In genomic region chrX:129905787-129906580, GRCh38 we compare ENCODE assay signal across 1 cellular context.
A peak's percentile ranks its signal among the peaks of the same experiment; 100 is the strongest.
TF ChIP-seq lines count a peak whose summit lies in the region.

UTP14A (plus strand) TSS chrX:129906164; CDS start chrX:129906211, 47 bp downstream.

TF ChIP-seq in HepG2, 621 proteins besides CTCF, POLR2A, EP300 and RAD21 (continued from another document and continues in another):
- peak; percentile 61; the same call in 1 of the 2 replicates for TF ChIP-seq MEIS1 (CRISPR knock-in tag; IDR thresholded peaks at IDR 0.05; ENCODE audit: borderline replicate concordance)
- peak; percentile 63 for TF ChIP-seq ELF3 (CRISPR knock-in tag; IDR thresholded peaks at IDR 0.05)
- peak; percentile 86 for TF ChIP-seq ZNF441 (CRISPR knock-in tag; IDR thresholded peaks at IDR 0.05; ENCODE audit: borderline replicate concordance)
- TF ChIP-seq PPARG (CRISPR knock-in tag; conservative IDR thresholded peaks at IDR 0.05), result no peak
- peak; percentile 71 for TF ChIP-seq POLR2AphosphoS5 (IDR thresholded peaks at IDR 0.05; ENCODE audit: low read depth, low read length)
- 0 out of 2 replicates have a peak, but pooled peaks have one; percentile 37 for TF ChIP-seq ZNF556 (CRISPR knock-in tag; IDR thresholded peaks at IDR 0.05; ENCODE audit: borderline replicate concordance)
- TF ChIP-seq SOX13 (IDR thresholded peaks at IDR 0.05), result no peak
- peak in 1 of 2 experiments; percentile 24; a peak in 1 of 4 replicates for TF ChIP-seq SOX13 (CRISPR knock-in tag; conservative IDR thresholded peaks at IDR 0.05 in 1 of 2, IDR thresholded peaks at IDR 0.05 in 1 of 2)
- no peak for TF ChIP-seq NFE2L1 (CRISPR knock-in tag; IDR thresholded peaks at IDR 0.05; ENCODE audit: borderline replicate concordance)
- TF ChIP-seq MEIS2 (CRISPR knock-in tag; IDR thresholded peaks at IDR 0.05), result peak; percentile 63; the same call in 1 of the 2 replicates
- TF ChIP-seq GABPA (IDR thresholded peaks at IDR 0.05; ENCODE audit: low read depth, low read length), result peak; percentile 84
- peak; percentile 97 for TF ChIP-seq GABPA (CRISPR knock-in tag; IDR thresholded peaks at IDR 0.05; ENCODE audit: low read depth)
- peak; percentile 72; the same call in 1 of the 2 replicates for TF ChIP-seq DMAP1 (CRISPR knock-in tag; IDR thresholded peaks at IDR 0.05)
- TF ChIP-seq ATF7-NPFF (CRISPR knock-in tag; IDR thresholded peaks at IDR 0.05; ENCODE audit: low read depth), result 0 out of 2 replicates have a peak, but pooled peaks have one; percentile 66
- TF ChIP-seq, protein P1, sequence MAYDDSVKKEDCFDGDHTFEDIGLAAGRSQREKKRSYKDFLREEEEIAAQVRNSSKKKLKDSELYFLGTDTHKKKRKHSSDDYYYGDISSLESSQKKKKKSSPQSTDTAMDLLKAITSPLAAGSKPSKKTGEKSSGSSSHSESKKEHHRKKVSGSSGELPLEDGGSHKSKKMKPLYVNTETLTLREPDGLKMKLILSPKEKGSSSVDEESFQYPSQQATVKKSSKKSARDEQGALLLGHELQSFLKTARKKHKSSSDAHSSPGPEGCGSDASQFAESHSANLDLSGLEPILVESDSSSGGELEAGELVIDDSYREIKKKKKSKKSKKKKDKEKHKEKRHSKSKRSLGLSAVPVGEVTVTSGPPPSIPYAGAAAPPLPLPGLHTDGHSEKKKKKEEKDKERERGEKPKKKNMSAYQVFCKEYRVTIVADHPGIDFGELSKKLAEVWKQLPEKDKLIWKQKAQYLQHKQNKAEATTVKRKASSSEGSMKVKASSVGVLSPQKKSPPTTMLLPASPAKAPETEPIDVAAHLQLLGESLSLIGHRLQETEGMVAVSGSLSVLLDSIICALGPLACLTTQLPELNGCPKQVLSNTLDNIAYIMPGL (CRISPR knock-in tag; IDR thresholded peaks at IDR 0.05; ENCODE audit: borderline replicate concordance in 1 of 2, low read depth in 1 of 2), result peak; percentile 17 to 40; a peak in 1 of 4 replicates
- no peak for TF ChIP-seq ZMYM3 (CRISPR knock-in tag; IDR thresholded peaks at IDR 0.05)
- no peak for TF ChIP-seq ZNF781 (CRISPR knock-in tag; IDR thresholded peaks at IDR 0.05; ENCODE audit: borderline replicate concordance, not compliant biosample characterization)
- TF ChIP-seq, protein P2, sequence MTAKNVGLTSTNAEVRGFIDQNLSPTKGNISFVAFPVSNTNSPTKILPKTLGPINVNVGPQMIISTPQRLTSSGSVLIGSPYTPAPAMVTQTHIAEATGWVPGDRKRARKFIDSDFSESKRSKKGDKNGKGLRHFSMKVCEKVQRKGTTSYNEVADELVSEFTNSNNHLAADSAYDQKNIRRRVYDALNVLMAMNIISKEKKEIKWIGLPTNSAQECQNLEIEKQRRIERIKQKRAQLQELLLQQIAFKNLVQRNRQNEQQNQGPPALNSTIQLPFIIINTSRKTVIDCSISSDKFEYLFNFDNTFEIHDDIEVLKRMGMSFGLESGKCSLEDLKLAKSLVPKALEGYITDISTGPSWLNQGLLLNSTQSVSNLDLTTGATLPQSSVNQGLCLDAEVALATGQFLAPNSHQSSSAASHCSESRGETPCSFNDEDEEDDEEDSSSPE (CRISPR knock-in tag; IDR thresholded peaks at IDR 0.05), result peak; percentile 80
- TF ChIP-seq, protein P3, sequence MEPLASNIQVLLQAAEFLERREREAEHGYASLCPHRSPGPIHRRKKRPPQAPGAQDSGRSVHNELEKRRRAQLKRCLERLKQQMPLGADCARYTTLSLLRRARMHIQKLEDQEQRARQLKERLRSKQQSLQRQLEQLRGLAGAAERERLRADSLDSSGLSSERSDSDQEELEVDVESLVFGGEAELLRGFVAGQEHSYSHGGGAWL (CRISPR knock-in tag; IDR thresholded peaks at IDR 0.05), result no peak
- peak; percentile 73; the same call in 1 of the 2 replicates for TF ChIP-seq CREB3 (CRISPR knock-in tag; IDR thresholded peaks at IDR 0.05)
- TF ChIP-seq, protein P4, sequence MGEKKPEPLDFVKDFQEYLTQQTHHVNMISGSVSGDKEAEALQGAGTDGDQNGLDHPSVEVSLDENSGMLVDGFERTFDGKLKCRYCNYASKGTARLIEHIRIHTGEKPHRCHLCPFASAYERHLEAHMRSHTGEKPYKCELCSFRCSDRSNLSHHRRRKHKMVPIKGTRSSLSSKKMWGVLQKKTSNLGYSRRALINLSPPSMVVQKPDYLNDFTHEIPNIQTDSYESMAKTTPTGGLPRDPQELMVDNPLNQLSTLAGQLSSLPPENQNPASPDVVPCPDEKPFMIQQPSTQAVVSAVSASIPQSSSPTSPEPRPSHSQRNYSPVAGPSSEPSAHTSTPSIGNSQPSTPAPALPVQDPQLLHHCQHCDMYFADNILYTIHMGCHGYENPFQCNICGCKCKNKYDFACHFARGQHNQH (CRISPR knock-in tag; IDR thresholded peaks at IDR 0.05), result peak; percentile 56; the same call in 1 of the 2 replicates
- peak; percentile 70; the same call in 1 of the 2 replicates for TF ChIP-seq ZNF605 (CRISPR knock-in tag; IDR thresholded peaks at IDR 0.05)
- no peak for TF ChIP-seq FUBP1 (CRISPR knock-in tag; IDR thresholded peaks at IDR 0.05; ENCODE audit: borderline replicate concordance)
- no peak for TF ChIP-seq ZSCAN21 (CRISPR knock-in tag; IDR thresholded peaks at IDR 0.05; ENCODE audit: borderline replicate concordance)
- TF ChIP-seq, protein P5, sequence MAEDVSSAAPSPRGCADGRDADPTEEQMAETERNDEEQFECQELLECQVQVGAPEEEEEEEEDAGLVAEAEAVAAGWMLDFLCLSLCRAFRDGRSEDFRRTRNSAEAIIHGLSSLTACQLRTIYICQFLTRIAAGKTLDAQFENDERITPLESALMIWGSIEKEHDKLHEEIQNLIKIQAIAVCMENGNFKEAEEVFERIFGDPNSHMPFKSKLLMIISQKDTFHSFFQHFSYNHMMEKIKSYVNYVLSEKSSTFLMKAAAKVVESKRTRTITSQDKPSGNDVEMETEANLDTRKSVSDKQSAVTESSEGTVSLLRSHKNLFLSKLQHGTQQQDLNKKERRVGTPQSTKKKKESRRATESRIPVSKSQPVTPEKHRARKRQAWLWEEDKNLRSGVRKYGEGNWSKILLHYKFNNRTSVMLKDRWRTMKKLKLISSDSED (CRISPR knock-in tag; IDR thresholded peaks at IDR 0.05), result no peak
- TF ChIP-seq SALL2 (CRISPR knock-in tag; IDR thresholded peaks at IDR 0.05), result 0 out of 2 replicates have a peak, but pooled peaks have one; percentile 43
- no peak for TF ChIP-seq NFATC3 (CRISPR knock-in tag; IDR thresholded peaks at IDR 0.05)
- TF ChIP-seq IRX3 (CRISPR knock-in tag; IDR thresholded peaks at IDR 0.05; ENCODE audit: borderline replicate concordance, low read depth), result peak; percentile 52; the same call in 1 of the 2 replicates
- peak; percentile 83 for TF ChIP-seq SPEN (CRISPR knock-in tag; IDR thresholded peaks at IDR 0.05; ENCODE audit: low read depth)
- TF ChIP-seq ZNF761 (CRISPR knock-in tag; conservative IDR thresholded peaks at IDR 0.05), result 0 out of 2 replicates have a peak, but pooled peaks have one; percentile 47
- TF ChIP-seq MAX (IDR thresholded peaks at IDR 0.05), result peak; percentile 93
- TF ChIP-seq HMGA1 (CRISPR knock-in tag; conservative IDR thresholded peaks at IDR 0.05), result no peak
- TF ChIP-seq AGO2 (optimal IDR thresholded peaks at IDR 0.05; ENCODE audit: low read depth, low read length), result peak; percentile 47
- peak; percentile 35; the same call in 1 of the 2 replicates for TF ChIP-seq GZF1 (CRISPR knock-in tag; IDR thresholded peaks at IDR 0.05)
- peak; percentile 35; the same call in 1 of the 2 replicates for TF ChIP-seq ZNF143 (CRISPR knock-in tag; IDR thresholded peaks at IDR 0.05)
- 0 out of 2 replicates have a peak, but pooled peaks have one; percentile 57 for TF ChIP-seq SNAI1 (CRISPR knock-in tag; IDR thresholded peaks at IDR 0.05; ENCODE audit: borderline replicate concordance)
- 0 out of 2 replicates have a peak, but pooled peaks have one; percentile 47 for TF ChIP-seq ZNF230 (CRISPR knock-in tag; IDR thresholded peaks at IDR 0.05)
- TF ChIP-seq, protein P6, sequence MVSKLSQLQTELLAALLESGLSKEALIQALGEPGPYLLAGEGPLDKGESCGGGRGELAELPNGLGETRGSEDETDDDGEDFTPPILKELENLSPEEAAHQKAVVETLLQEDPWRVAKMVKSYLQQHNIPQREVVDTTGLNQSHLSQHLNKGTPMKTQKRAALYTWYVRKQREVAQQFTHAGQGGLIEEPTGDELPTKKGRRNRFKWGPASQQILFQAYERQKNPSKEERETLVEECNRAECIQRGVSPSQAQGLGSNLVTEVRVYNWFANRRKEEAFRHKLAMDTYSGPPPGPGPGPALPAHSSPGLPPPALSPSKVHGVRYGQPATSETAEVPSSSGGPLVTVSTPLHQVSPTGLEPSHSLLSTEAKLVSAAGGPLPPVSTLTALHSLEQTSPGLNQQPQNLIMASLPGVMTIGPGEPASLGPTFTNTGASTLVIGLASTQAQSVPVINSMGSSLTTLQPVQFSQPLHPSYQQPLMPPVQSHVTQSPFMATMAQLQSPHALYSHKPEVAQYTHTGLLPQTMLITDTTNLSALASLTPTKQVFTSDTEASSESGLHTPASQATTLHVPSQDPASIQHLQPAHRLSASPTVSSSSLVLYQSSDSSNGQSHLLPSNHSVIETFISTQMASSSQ (IDR thresholded peaks at IDR 0.05; ENCODE audit: low read depth), result no peak
- TF ChIP-seq, protein P6 (CRISPR knock-in tag; IDR thresholded peaks at IDR 0.05; ENCODE audit: borderline replicate concordance), result no peak; the same call in 1 of the 2 replicates
- TF ChIP-seq FOXK1 (CRISPR knock-in tag; IDR thresholded peaks at IDR 0.05; ENCODE audit: borderline replicate concordance, low read depth), result 0 out of 2 replicates have a peak, but pooled peaks have one; percentile 54
- peak; percentile 67; the same call in 1 of the 2 replicates for TF ChIP-seq ZBTB25 (CRISPR knock-in tag; IDR thresholded peaks at IDR 0.05)
- TF ChIP-seq ZFX (CRISPR knock-in tag; IDR thresholded peaks at IDR 0.05; ENCODE audit: low read depth), result peak; percentile 85
- TF ChIP-seq, protein P7, sequence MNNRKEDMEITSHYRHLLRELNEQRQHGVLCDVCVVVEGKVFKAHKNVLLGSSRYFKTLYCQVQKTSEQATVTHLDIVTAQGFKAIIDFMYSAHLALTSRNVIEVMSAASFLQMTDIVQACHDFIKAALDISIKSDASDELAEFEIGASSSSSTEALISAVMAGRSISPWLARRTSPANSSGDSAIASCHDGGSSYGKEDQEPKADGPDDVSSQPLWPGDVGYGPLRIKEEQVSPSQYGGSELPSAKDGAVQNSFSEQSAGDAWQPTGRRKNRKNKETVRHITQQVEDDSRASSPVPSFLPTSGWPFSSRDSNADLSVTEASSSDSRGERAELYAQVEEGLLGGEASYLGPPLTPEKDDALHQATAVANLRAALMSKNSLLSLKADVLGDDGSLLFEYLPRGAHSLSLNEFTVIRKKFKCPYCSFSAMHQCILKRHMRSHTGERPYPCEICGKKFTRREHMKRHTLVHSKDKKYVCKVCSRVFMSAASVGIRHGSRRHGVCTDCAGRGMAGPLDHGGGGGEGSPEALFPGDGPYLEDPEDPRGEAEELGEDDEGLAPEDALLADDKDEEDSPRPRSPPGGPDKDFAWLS (CRISPR knock-in tag; IDR thresholded peaks at IDR 0.05; ENCODE audit: borderline replicate concordance), result no peak
